Comparison of ENCODE assay signal across 1 cellular context in the genomic region with DNA sequence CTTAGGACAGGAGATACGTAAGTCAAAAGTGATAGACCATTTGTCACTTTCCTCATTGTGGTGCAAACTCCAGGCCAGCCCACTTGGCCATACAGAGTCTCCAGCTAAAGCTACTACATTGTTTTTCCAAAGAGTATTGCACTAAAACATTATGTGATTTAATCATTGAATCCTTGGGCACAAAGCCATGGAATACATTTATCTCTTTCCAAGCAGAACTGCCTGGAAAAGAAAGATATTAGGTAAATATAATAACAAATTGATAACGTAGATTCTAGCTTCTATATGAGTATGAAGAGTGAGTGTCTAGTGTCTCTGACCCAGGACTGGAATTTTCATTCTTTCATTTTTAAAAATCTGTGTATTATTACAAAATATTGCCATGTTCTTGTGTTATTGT.
TF ChIP-seq lines count a peak whose summit lies in the region.

No MANE protein-coding gene starts in this region.

TF ChIP-seq in SK-N-SH, 30 proteins besides CTCF, POLR2A, EP300 and RAD21 (continued from another document):
- TF ChIP-seq, protein P1, sequence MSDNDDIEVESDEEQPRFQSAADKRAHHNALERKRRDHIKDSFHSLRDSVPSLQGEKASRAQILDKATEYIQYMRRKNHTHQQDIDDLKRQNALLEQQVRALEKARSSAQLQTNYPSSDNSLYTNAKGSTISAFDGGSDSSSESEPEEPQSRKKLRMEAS (IDR thresholded peaks at IDR 0.05; ENCODE audit: low read depth) = no peak
- TF ChIP-seq FOXM1 (IDR thresholded peaks at IDR 0.05; ENCODE audit: low read depth) = no peak
- TF ChIP-seq, protein P2, sequence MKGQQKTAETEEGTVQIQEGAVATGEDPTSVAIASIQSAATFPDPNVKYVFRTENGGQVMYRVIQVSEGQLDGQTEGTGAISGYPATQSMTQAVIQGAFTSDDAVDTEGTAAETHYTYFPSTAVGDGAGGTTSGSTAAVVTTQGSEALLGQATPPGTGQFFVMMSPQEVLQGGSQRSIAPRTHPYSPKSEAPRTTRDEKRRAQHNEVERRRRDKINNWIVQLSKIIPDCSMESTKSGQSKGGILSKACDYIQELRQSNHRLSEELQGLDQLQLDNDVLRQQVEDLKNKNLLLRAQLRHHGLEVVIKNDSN (IDR thresholded peaks at IDR 0.05; ENCODE audit: borderline replicate concordance, low read depth) = no peak
- TF ChIP-seq FOXJ3 (CRISPR knock-in tag; IDR thresholded peaks at IDR 0.05) = no peak
- TF ChIP-seq, protein P3, sequence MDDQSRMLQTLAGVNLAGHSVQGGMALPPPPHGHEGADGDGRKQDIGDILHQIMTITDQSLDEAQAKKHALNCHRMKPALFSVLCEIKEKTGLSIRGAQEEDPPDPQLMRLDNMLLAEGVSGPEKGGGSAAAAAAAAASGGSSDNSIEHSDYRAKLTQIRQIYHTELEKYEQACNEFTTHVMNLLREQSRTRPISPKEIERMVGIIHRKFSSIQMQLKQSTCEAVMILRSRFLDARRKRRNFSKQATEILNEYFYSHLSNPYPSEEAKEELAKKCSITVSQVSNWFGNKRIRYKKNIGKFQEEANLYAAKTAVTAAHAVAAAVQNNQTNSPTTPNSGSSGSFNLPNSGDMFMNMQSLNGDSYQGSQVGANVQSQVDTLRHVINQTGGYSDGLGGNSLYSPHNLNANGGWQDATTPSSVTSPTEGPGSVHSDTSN (IDR thresholded peaks at IDR 0.05) = no peak
- no peak for TF ChIP-seq SMC3 (IDR thresholded peaks at IDR 0.05; ENCODE audit: low read depth, low read length)
